In genomic region chr7:149147072-149147729, GRCh38 we compare ENCODE assay signal across 8 cellular contexts. TPM values are rescaled to one million over a fixed set of nuclear protein-coding genes. Genes with fewer than 3 reads are reported as not detected.
A peak's percentile ranks its signal among the peaks of the same experiment; 100 is the strongest.
DNase-seq lines count a peak whose midpoint lies in the region; ATAC-seq and TF ChIP-seq lines count a peak whose summit lies in the region.

Gene ZNF398 (plus strand): TSS chr7:149147453. CDS start chr7:149147743, 290 bp downstream.

- H3K79me2 ChIP-seq in OCI-LY3 (ENCODE audit: low read length) = peaks cover 71% of the 10 kb centered on the region

- H4K20me1 ChIP-seq in OCI-LY3 (ENCODE audit: insufficient read depth, low read length) = 0 out of 2 replicates have a peak, but pooled peaks cover 3% of the 10 kb centered on the region

- peaks cover 60% of the 10 kb centered on the region for H3K36me3 Mint-ChIP-seq in Calu3 (ENCODE audit: insufficient read depth, unreplicated experiment)

- H2AFZ ChIP-seq in OCI-LY3 (ENCODE audit: low read depth, low read length) = peak within 1 kb of the TSS; percentile 97

- no peaks in the 10 kb centered on the region for H3K9me3 Mint-ChIP-seq in Calu3 (ENCODE audit: low read depth, unreplicated experiment)

- peak within 1 kb of the TSS; percentile 69 for H3K4me3 Mint-ChIP-seq in Calu3 (ENCODE audit: low read depth, unreplicated experiment)

- H3K27ac Mint-ChIP-seq in Calu3 (ENCODE audit: unreplicated experiment) = peak within 1 kb of the TSS; percentile 90

- H3K9ac ChIP-seq in OCI-LY3 (ENCODE audit: low read length) = peak within 1 kb of the TSS; percentile 96

- no peaks in the 10 kb centered on the region for H3K9me3 ChIP-seq in OCI-LY3 (ENCODE audit: insufficient read depth, low read length)
- no peaks in the 10 kb centered on the region for H3K9me3 ChIP-seq in mucosa of descending colon

- no peaks in the 10 kb centered on the region for H3K27me3 ChIP-seq in HL-60 (ENCODE audit: insufficient read depth, poor library complexity, severe bottlenecking)
- no peaks in the 10 kb centered on the region for H3K27me3 ChIP-seq in OCI-LY3 (ENCODE audit: low read depth, low read length)

- H3K27ac ChIP-seq in HL-60 (replicated peaks) = peak within 1 kb of the TSS; percentile 95
- H3K27ac ChIP-seq in OCI-LY3 (ENCODE audit: low read length) = peak within 1 kb of the TSS; percentile 81

- H3K4me1 ChIP-seq in OCI-LY3 (ENCODE audit: low read length) = peaks cover 13% of the 10 kb centered on the region
- peaks cover 10% of the 10 kb centered on the region for H3K4me1 ChIP-seq in mucosa of descending colon (ENCODE audit: low read depth)

- ATAC-seq in GM19467 (IDR thresholded peaks at IDR 0.05; ENCODE audit: unreplicated experiment) (peak; percentile 72), mucosa of descending colon (peak; percentile 95)

- H3K4me1 Mint-ChIP-seq in Calu3 (ENCODE audit: low read depth, unreplicated experiment) = peaks cover 30% of the 10 kb centered on the region

- H3K4me2 ChIP-seq in OCI-LY3 (ENCODE audit: low read length) = peak within 1 kb of the TSS; percentile 72

- TF ChIP-seq CTCF in Calu3 (IDR thresholded peaks at IDR 0.05; ENCODE audit: unreplicated experiment) = peak; percentile 76
- TF ChIP-seq CTCF in HL-60 (IDR thresholded peaks at IDR 0.05; ENCODE audit: insufficient read depth, low read length) = peak; percentile 14
- TF ChIP-seq CTCF in OCI-LY3 (IDR thresholded peaks at IDR 0.05; ENCODE audit: low read depth, low read length) = peak; percentile 56
- TF ChIP-seq CTCF in mucosa of descending colon (IDR thresholded peaks at IDR 0.05) = peak; percentile 94

- DNase-seq in Calu3 (peak; percentile 83), HL-60 (ENCODE audit: low read depth in 1 of 2, low spot score in 1 of 2) (peak; percentile 87 to 88), activated T-cell treated with anti-CD3 and anti-CD28 coated beads for 1 hour (ENCODE audit: low read depth) (peak; percentile 75), epidermal melanocyte (ENCODE audit: insufficient read length, low spot score) (peak; percentile 88), mucosa of descending colon (peak; percentile 80 to 88 (median 85))
- peak; percentile 49 to 61 for DNase-seq in stimulated activated CD8-positive, alpha-beta memory T cell treated with anti-CD3 and anti-CD28 coated beads, Interleukin-4, amount 100 ng/mL, for 4 hours (ENCODE audit: low read depth in 2 of 2, low spot score in 1 of 2)

- BruUV-seq in Calu3 (replicated peaks; lab: Mats Ljungman, UMichigan) = no TSS peak

- H3K36me3 ChIP-seq in OCI-LY3 (replicated peaks; ENCODE audit: low read depth, low read length) (peaks cover 17% of the 10 kb centered on the region), mucosa of descending colon (ENCODE audit: low read depth) (no peaks in the 10 kb centered on the region)

- intact Hi-C loops in Calu3 (cut with micrococcal nuclease; ENCODE audit: unreplicated experiment) = loop anchor here (2.0 to 5.0 kb wide), 4 partner anchors 50 to 276 kb away; partner anchors contain the start of genes PDIA4 and ZNF282
- intact Hi-C loops in mucosa of descending colon (cut with DNase I, micrococcal nuclease) = no loop called here

- H3K4me3 ChIP-seq in HL-60 (replicated peaks; ENCODE audit: insufficient read depth, low read length) (peak within 1 kb of the TSS; percentile 89), OCI-LY3 (ENCODE audit: low read length) (peak within 1 kb of the TSS; percentile 95), mucosa of descending colon (peak within 1 kb of the TSS; percentile 85)

- H3K27me3 Mint-ChIP-seq in Calu3 (ENCODE audit: unreplicated experiment) = no peaks in the 10 kb centered on the region

- CTCF ChIA-PET in Calu3 (lab: Charles Lee) = interaction anchor here (0.6 to 1.9 kb wide), 5 partner anchors 18 to 138 kb away, joined by 3 to 13 read pairs (median 6); no protein-coding TSS in a partner anchor

RNA-seq across cellular contexts. Expression of gene ZNF398, which starts in this region (rescaled TPM):
- total RNA-seq in Calu3 (2022) = 14.6 and 17.0 TPM in 2 replicates
- 10 to 100 TPM in 2 of 3 donors, 1 to 10 TPM in 1; 9.9 to 17.2 (median 10.9) TPM for total RNA-seq in mucosa of descending colon

Comparison
In these comparisons a context has a peak if more than half of its experiments do, and no peak if none do; other contexts are left out.
1. Peak in every context shown above with its lines: DNase-seq, ATAC-seq, H3K4me3 ChIP-seq and H3K27ac ChIP-seq.
2. CTCF ChIP-seq: peak in every context shown above with its lines; median percentile 94 in mucosa of descending colon; 76 in Calu3; 56 in OCI-LY3; 14 in HL-60.